In the genomic region with DNA sequence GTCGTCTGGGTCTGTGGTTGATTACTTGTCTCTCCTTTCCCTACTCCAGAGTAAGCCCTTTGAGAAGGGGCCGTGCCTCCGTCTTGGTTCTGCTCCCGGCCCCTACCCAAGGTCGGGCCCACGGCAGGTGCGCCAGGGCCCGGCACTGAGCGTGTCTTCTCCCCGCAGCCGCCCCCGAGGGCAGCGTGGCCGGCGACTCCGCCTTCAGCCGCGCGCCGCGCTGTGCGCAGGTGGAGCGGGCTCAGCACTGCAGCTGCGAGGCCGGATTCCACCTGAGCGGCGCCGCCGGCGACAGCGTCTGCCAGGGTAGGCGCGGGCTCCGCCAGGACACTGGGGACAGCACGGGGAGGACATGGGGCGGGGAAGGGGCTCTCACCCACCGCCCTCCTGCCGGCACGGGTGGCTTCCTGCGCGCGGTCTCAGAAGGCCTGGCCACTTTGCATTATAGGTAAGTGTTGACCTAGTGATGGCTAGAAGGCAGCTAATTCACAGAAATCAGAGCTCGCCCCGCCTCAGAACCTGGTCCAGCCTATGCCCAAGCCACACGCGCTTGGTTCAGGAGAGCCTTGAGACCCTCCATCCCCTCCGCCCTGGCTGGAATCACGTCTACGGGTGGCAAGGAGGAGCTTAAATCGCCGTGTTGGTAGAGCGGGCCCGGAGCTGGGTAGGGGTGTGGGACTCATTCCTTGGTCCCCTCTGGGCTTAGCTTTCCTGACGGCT, we compare ENCODE assay signal across 9 cellular contexts. TPM values are rescaled to one million over a fixed set of nuclear protein-coding genes. Genes with fewer than 3 reads are reported as not detected.
A peak's percentile ranks its signal among the peaks of the same experiment; 100 is the strongest.
DNase-seq lines count a peak whose midpoint lies in the region; ATAC-seq and TF ChIP-seq lines count a peak whose summit lies in the region.
"Had no signal": no experiment of that assay in that cellular context is flagged by ENCODE, and none has a peak within 500 bp of the region (broad histone marks: within the 10 kb centered on the region; RNA-seq: fewer than 3 reads in every experiment).

No MANE protein-coding gene starts in this region.

- H3K4me3 ChIP-seq in right cardiac atrium (ENCODE audit: low read length): no peak overlapping the region
- peak overlapping the region in 1 of 59 donors; percentile 6 for H3K4me3 ChIP-seq in dorsolateral prefrontal cortex

- H3K9me3 ChIP-seq in right cardiac atrium (ENCODE audit: control insufficient read depth, low read length): no peaks in the 10 kb centered on the region

- no peak for TF ChIP-seq CTCF in dorsolateral prefrontal cortex (IDR thresholded peaks at IDR 0.05 in 54 of 56, conservative IDR thresholded peaks at IDR 0.05 in 2 of 56; ENCODE audit: low read depth in 1 of 56, partially characterized antibody in 56 of 56)

- H3K27ac ChIP-seq in right cardiac atrium (ENCODE audit: low read length) (no peak overlapping the region), dorsolateral prefrontal cortex (no peak overlapping the region)

- intact Hi-C loops in right cardiac atrium (cut with DNase I) (no loop called here), dorsolateral prefrontal cortex (cut with DNase I) (no loop called here)

- no peaks in the 10 kb centered on the region for H3K27me3 ChIP-seq in right cardiac atrium (ENCODE audit: control insufficient read depth, insufficient read depth)
- peaks cover 0 to 28% (median 6%) of the 10 kb centered on the region in 45 donors for H3K27me3 ChIP-seq in dorsolateral prefrontal cortex

- DNase-seq in NCI-H2029 treated with DMSO at 0.1 percent for 48 hours (lab: John Stamatoyannopoulos, UW) (peak; percentile 45), right cardiac atrium (peak in 1 of 3 donors; percentile 47), medulla oblongata (ENCODE audit: extremely low spot score) (no peak), dorsolateral prefrontal cortex (no peak)
- peak; percentile 62 to 66 for DNase-seq in activated CD4-positive, alpha-beta T cell treated with anti-CD3 and anti-CD28 coated beads, Interleukin-2, amount 50 U/mL, for 48 hours
- DNase-seq in stimulated activated CD4-positive, alpha-beta T cell treated with anti-CD3 and anti-CD28 coated beads, Interleukin-4, amount 100 ng/mL, for 48 hours (ENCODE audit: low read depth in 2 of 2): peak; percentile 47 to 52

- ATAC-seq in right cardiac atrium (peak; percentile 41 to 54), GM21360 (IDR thresholded peaks at IDR 0.05; ENCODE audit: unreplicated experiment) (no peak), HG03439 (IDR thresholded peaks at IDR 0.05; ENCODE audit: unreplicated experiment) (no peak)

- 32% methylated on average over 54 of the region's 54 CpGs for WGBS in right cardiac atrium

- no peaks in the 10 kb centered on the region for H3K4me1 ChIP-seq in right cardiac atrium (ENCODE audit: control insufficient read depth, insufficient read depth, low read length)

RNA-seq across cellular contexts. Expression of a gene that starts 43.5 kb away (rescaled TPM):
- 1 to 10 TPM; 1.5 to 1.9 (median 1.7) TPM for total RNA-seq in right cardiac atrium
- polyA plus RNA-seq in right cardiac atrium: 1.3 TPM
- 10 to 100 TPM in 96 of 120 experiments, 1 to 10 TPM in 24; 2.2 to 43.2 (median 13.9) TPM for total RNA-seq in dorsolateral prefrontal cortex
- polyA plus RNA-seq: neural cell had no signal

Comparison
In these comparisons a context has a peak if more than half of its experiments do, and no peak if none do; other contexts are left out.
1. DNase-seq: peak in NCI-H2029 treated with DMSO at 0.1 percent for 48 hours (single experiment), activated CD4-positive, alpha-beta T cell treated with anti-CD3 and anti-CD28 coated beads, Interleukin-2, amount 50 U/mL, for 48 hours (2 of 2) and stimulated activated CD4-positive, alpha-beta T cell treated with anti-CD3 and anti-CD28 coated beads, Interleukin-4, amount 100 ng/mL, for 48 hours (2 of 2); none in medulla oblongata (single experiment) and dorsolateral prefrontal cortex (0 of 10).
2. ATAC-seq: peak in right cardiac atrium (2 of 2); none in GM21360 (single experiment) and HG03439 (single experiment).